9 cellular contexts compared by ENCODE assay signal in genomic region chr2:91442246-91442905, GRCh38.
A peak's percentile ranks its signal among the peaks of the same experiment; 100 is the strongest.
DNase-seq lines count a peak whose midpoint lies in the region; ATAC-seq and TF ChIP-seq lines count a peak whose summit lies in the region.
"Had no signal": no experiment of that assay in that cellular context is flagged by ENCODE, and none has a peak within 500 bp of the region (broad histone marks: within the 10 kb centered on the region; RNA-seq: fewer than 3 reads in every experiment).

No MANE protein-coding gene starts in this region.

- ATAC-seq in HCT116 (no peak), mucosa of descending colon (no peak), GM18505 (IDR thresholded peaks at IDR 0.05; ENCODE audit: unreplicated experiment) (no peak), GM19023 (IDR thresholded peaks at IDR 0.05; ENCODE audit: unreplicated experiment) (no peak)

- intact Hi-C loops in HCT116 (cut with micrococcal nuclease): no loop called here
- intact Hi-C loops in dendritic cell treated with granulocyte-macrophage colony-stimulating factor and Interleukin-4, amounts not matched to agents 40 ng/mL and 50 ng/mL, for 4 days (cut with micrococcal nuclease): no loop called here
- intact Hi-C loops in mucosa of descending colon (cut with DNase I, micrococcal nuclease): no loop called here

- no peak overlapping the region for H3K4me2 ChIP-seq in HCT116 (ENCODE audit: low read length)

- CTCF ChIA-PET in AG04449 (lab: Yijun Ruan, JAX): no interaction called here
- CTCF ChIA-PET in HCT116 (lab: Charles Lee): no interaction called here

- H3K9me2 ChIP-seq in HCT116 (ENCODE audit: insufficient read depth): no peaks in the 10 kb centered on the region

- H3K9me3 ChIP-seq in HCT116 (ENCODE audit: control insufficient read depth in 1 of 2, insufficient read depth in 1 of 2, low read depth in 1 of 2, low read length in 2 of 2): no peaks in the 10 kb centered on the region
- H3K9me3 ChIP-seq in mucosa of descending colon: no peaks in the 10 kb centered on the region

- H3K9me3 Mint-ChIP-seq in dendritic cell treated with granulocyte-macrophage colony-stimulating factor and Interleukin-4, amounts not matched to agents 40 ng/mL and 50 ng/mL, for 4 days: peaks cover 13% of the 10 kb centered on the region

- no peak overlapping the region for H3K27ac ChIP-seq in HCT116 (ENCODE audit: low read depth, low read length)

- H3K36me3 ChIP-seq in HCT116 (ENCODE audit: control insufficient read depth in 1 of 2, insufficient read depth in 2 of 2, low read length in 2 of 2) (no peaks in the 10 kb centered on the region), mucosa of descending colon (ENCODE audit: low read depth) (no peaks in the 10 kb centered on the region)

- H3K4me1 ChIP-seq in HCT116 (ENCODE audit: control insufficient read depth in 1 of 2, insufficient read depth in 2 of 2, low read length in 2 of 2) (no peaks in the 10 kb centered on the region), mucosa of descending colon (ENCODE audit: low read depth) (peaks cover 11% of the 10 kb centered on the region)

- TF ChIP-seq RAD21 in HCT116 (IDR thresholded peaks at IDR 0.05; ENCODE audit: low read depth): no peak

- H4K20me1 ChIP-seq in HCT116 (ENCODE audit: insufficient read depth): no peaks in the 10 kb centered on the region

- no peaks in the 10 kb centered on the region for H3K27me3 ChIP-seq in HCT116 (ENCODE audit: insufficient read depth, low read length)

- peaks cover 39% of the 10 kb centered on the region for H3K27me3 Mint-ChIP-seq in dendritic cell treated with granulocyte-macrophage colony-stimulating factor and Interleukin-4, amounts not matched to agents 40 ng/mL and 50 ng/mL, for 4 days

- no peaks in the 10 kb centered on the region for H3K36me3 Mint-ChIP-seq in dendritic cell treated with granulocyte-macrophage colony-stimulating factor and Interleukin-4, amounts not matched to agents 40 ng/mL and 50 ng/mL, for 4 days (ENCODE audit: low read depth)

- TF ChIP-seq POLR2A in HCT116 (IDR thresholded peaks at IDR 0.05; ENCODE audit: borderline replicate concordance, extremely low read depth, insufficient read depth, insufficient read length) (no peak), GM18505 (IDR thresholded peaks at IDR 0.05; ENCODE audit: borderline replicate concordance, extremely low read depth, insufficient read depth, insufficient read length) (no peak)

- H3K27ac Mint-ChIP-seq in dendritic cell treated with granulocyte-macrophage colony-stimulating factor and Interleukin-4, amounts not matched to agents 40 ng/mL and 50 ng/mL, for 4 days: no peak overlapping the region

- RAD21 ChIA-PET in HCT116 (lab: Charles Lee; ENCODE audit: low non-redundant PET in 1 of 2, low total read pairs in 2 of 2, uncharacterized antibody in 2 of 2, unreplicated experiment in 2 of 2): no interaction called here

- BruUV-seq in HCT116 (replicated peaks; lab: Mats Ljungman, UMichigan): no TSS peak

- H2AFZ ChIP-seq in HCT116 (ENCODE audit: low read depth, low read length, poor library complexity, severe bottlenecking): no peak overlapping the region

- H3K4me1 Mint-ChIP-seq in dendritic cell treated with granulocyte-macrophage colony-stimulating factor and Interleukin-4, amounts not matched to agents 40 ng/mL and 50 ng/mL, for 4 days (ENCODE audit: low read depth): no peaks in the 10 kb centered on the region

- no peaks in the 10 kb centered on the region for H3K79me2 ChIP-seq in HCT116 (ENCODE audit: insufficient read depth, low read length)

- no peak for DNase-seq in AG04449 (ENCODE audit: low read depth, low spot score)
- no peak for DNase-seq in HCT116 (ENCODE audit: low read depth, low spot score)
- DNase-seq in mucosa of descending colon: peak in 2 of 3 donors; percentile 28 to 60
- no peak for DNase-seq in NCI-H82 (lab: John Stamatoyannopoulos, UW)
- no peak for DNase-seq in nucleus accumbens (lab: John Stamatoyannopoulos, UW)
- DNase-seq: activated CD4-positive, alpha-beta T cell treated with anti-CD3 and anti-CD28 coated beads for 4 hours had no signal

- H3K4me3 ChIP-seq in AG04449 (ENCODE audit: low read depth, low read length) (peak overlapping the region; percentile 30), HCT116 (replicated peaks in 1 of 2; ENCODE audit: low read depth in 1 of 2, low read length in 2 of 2) (no peak overlapping the region), mucosa of descending colon (no peak overlapping the region)

- TF ChIP-seq CTCF in AG04449 (IDR thresholded peaks at IDR 0.05; ENCODE audit: insufficient read depth, low read length, missing control alignments): no peak
- TF ChIP-seq CTCF in HCT116 (IDR thresholded peaks at IDR 0.05 in 2 of 3, conservative IDR thresholded peaks at IDR 0.05 in 1 of 3; ENCODE audit: borderline replicate concordance in 1 of 3, insufficient read depth in 1 of 3, low read depth in 2 of 3, low read length in 2 of 3): no peak
- TF ChIP-seq CTCF in mucosa of descending colon (IDR thresholded peaks at IDR 0.05): no peak

- POLR2A ChIA-PET in AG04449 (lab: Yijun Ruan, JAX) (no interaction called here), HCT116 (lab: Charles Lee) (no interaction called here)

- peak overlapping the region; percentile 17 for H3K4me3 Mint-ChIP-seq in dendritic cell treated with granulocyte-macrophage colony-stimulating factor and Interleukin-4, amounts not matched to agents 40 ng/mL and 50 ng/mL, for 4 days

- no peak overlapping the region for H3K9ac ChIP-seq in HCT116 (ENCODE audit: low read length)

TF ChIP-seq in HCT116, 20 proteins besides CTCF, POLR2A, EP300 and RAD21:
- TF ChIP-seq SIN3A (IDR thresholded peaks at IDR 0.05; ENCODE audit: low read depth) (no peak), EZH2phosphoT487 (IDR thresholded peaks at IDR 0.05; ENCODE audit: borderline replicate concordance) (peak; percentile 82; the same call in 1 of the 2 replicates)

Comparison
In these comparisons a context has a peak if more than half of its experiments do, and no peak if none do; other contexts are left out.
1. DNase-seq: peak in mucosa of descending colon (2 of 3); none in AG04449 (single experiment), HCT116 (single experiment), NCI-H82 (single experiment) and nucleus accumbens (0 of 56).